29 cellular contexts compared by ENCODE assay signal in the genomic region with DNA sequence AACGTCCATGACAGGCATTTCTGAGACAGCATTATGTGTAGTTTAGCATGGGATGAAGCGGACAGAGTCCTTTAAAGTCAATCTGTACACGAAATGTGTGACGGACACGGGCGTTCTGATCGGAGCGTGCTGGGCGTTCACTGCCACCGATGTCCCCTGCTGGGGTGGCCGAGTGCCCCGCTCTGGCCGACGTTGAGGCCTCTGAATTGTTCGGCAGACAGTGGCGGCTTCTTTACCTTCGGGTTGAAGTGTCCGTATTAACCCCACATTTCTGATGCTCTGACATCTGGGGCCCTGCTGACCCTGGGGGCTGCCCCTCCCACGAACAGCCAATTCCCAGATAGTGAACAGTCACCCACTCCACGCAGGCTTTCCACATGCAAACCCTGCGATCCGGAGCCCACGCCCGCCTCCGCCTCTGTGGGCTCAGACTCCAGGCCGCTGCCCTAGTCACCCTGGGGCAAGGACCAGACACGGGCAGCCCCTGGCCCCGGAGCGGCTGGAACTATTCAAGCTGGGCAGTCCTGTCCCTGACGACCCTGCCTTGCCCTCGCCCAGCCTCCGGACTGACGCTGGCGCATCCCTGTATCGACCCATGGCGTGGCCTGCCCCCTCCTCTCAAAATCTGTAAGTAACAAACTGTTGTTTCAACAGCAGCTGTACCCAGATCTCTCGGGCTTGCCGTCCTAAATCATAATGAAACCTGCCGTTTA.
"Had no signal": no experiment of that assay in that cellular context is flagged by ENCODE, and none has a peak within 500 bp of the region (broad histone marks: within the 10 kb centered on the region; RNA-seq: fewer than 3 reads in every experiment).

No MANE protein-coding gene starts in this region.

- H3K4me3 Mint-ChIP-seq: activated CD8-positive, alpha-beta T cell treated with anti-CD3 and anti-CD28 coated beads for 36 hours; activated naive CD4-positive, alpha-beta T cell treated with anti-CD3 and anti-CD28 coated beads, Interleukin-2, amount 10 ng/mL, durations not matched to agents 7 days and 5 days; activated naive CD8-positive, alpha-beta T cell treated with anti-CD3 and anti-CD28 coated beads, Interleukin-2, amount 10 ng/mL, durations not matched to agents 7 days and 5 days; activated T-helper 1 cell treated with anti-CD3 and anti-CD28 coated beads, Interleukin-12 subunit alpha, Interleukin-12 subunit beta, Interleukin-2, Interleukin-4 antibody, amounts not matched to agents 30 ng/mL and 10 ng/mL and 1 ng/mL, durations not matched to agents 14 hours and 24 hours and 36 hours; brain; dendritic cell treated with granulocyte-macrophage colony-stimulating factor and Interleukin-4, amounts not matched to agents 40 ng/mL and 50 ng/mL, for 4 days; endodermal cell; WTC11 had no signal

- ATAC-seq: activated CD8-positive, alpha-beta T cell treated with anti-CD3 and anti-CD28 coated beads for 36 hours; activated naive CD4-positive, alpha-beta T cell treated with anti-CD3 and anti-CD28 coated beads, Interleukin-2, amount 50 U/mL, for 72 hours; esophagus mucosa; WTC11 had no signal

- H3K36me3 ChIP-seq: ascending aorta, breast epithelium, cardiac muscle cell had no signal

- H3K27me3 ChIP-seq: ascending aorta, breast epithelium, cardiac muscle cell, dorsolateral prefrontal cortex had no signal

- H3K4me3 ChIP-seq: ascending aorta, breast epithelium, cardiac muscle cell, coronary artery, dorsolateral prefrontal cortex had no signal

- H3K4me1 ChIP-seq: ascending aorta, breast epithelium had no signal

- H3K27ac Mint-ChIP-seq: activated CD8-positive, alpha-beta T cell treated with anti-CD3 and anti-CD28 coated beads for 36 hours; activated naive CD4-positive, alpha-beta T cell treated with anti-CD3 and anti-CD28 coated beads, Interleukin-2, amount 10 ng/mL, durations not matched to agents 7 days and 5 days; activated naive CD4-positive, alpha-beta T cell treated with anti-CD3 and anti-CD28 coated beads, Interleukin-2, amount 50 U/mL, for 72 hours; activated naive CD8-positive, alpha-beta T cell treated with anti-CD3 and anti-CD28 coated beads, Interleukin-2, amount 10 ng/mL, durations not matched to agents 7 days and 5 days; activated T-helper 1 cell treated with anti-CD3 and anti-CD28 coated beads, Interleukin-12 subunit alpha, Interleukin-12 subunit beta, Interleukin-2, Interleukin-4 antibody, amounts not matched to agents 30 ng/mL and 10 ng/mL and 1 ng/mL, durations not matched to agents 14 hours and 24 hours and 36 hours; activated T-helper 2 cell treated with anti-CD3 and anti-CD28 coated beads, Interferon-gamma antibody, Interleukin-2, Interleukin-4, amounts not matched to agents 10 μg/mL and 5 μg/mL and 100 μg/mL, durations not matched to agents 14 hours and 24 hours and 36 hours; dendritic cell treated with granulocyte-macrophage colony-stimulating factor and Interleukin-4, amounts not matched to agents 40 ng/mL and 50 ng/mL, for 4 days; endodermal cell; WTC11 had no signal

- H3K27me3 Mint-ChIP-seq: activated CD8-positive, alpha-beta T cell treated with anti-CD3 and anti-CD28 coated beads for 36 hours; activated naive CD4-positive, alpha-beta T cell treated with anti-CD3 and anti-CD28 coated beads, Interleukin-2, amount 10 ng/mL, durations not matched to agents 7 days and 5 days; activated naive CD8-positive, alpha-beta T cell treated with anti-CD3 and anti-CD28 coated beads, Interleukin-2, amount 10 ng/mL, durations not matched to agents 7 days and 5 days; dendritic cell treated with granulocyte-macrophage colony-stimulating factor and Interleukin-4, amounts not matched to agents 40 ng/mL and 50 ng/mL, for 4 days had no signal

- H3K9me3 Mint-ChIP-seq: activated naive CD4-positive, alpha-beta T cell treated with anti-CD3 and anti-CD28 coated beads, Interleukin-2, amount 50 U/mL, for 72 hours had no signal

- DNase-seq: activated CD4-positive, alpha-beta T cell treated with anti-CD3 and anti-CD28 coated beads for 1 hour; activated CD4-positive, alpha-beta T cell treated with anti-CD3 and anti-CD28 coated beads for 4 hours; activated CD4-positive, alpha-beta T cell treated with anti-CD3 and anti-CD28 coated beads, Interleukin-2, amount 50 U/mL, for 1 hour; activated CD4-positive, alpha-beta T cell treated with anti-CD3 and anti-CD28 coated beads, Interleukin-2, amount 50 U/mL, for 48 hours; activated CD8-positive, alpha-beta memory T cell treated with anti-CD3 and anti-CD28 coated beads for 24 hours; activated CD8-positive, alpha-beta T cell treated with anti-CD3 and anti-CD28 coated beads for 36 hours; activated effector memory CD4-positive, alpha-beta T cell treated with anti-CD3 and anti-CD28 coated beads, Interleukin-2, amount 50 U/mL, for 16 hours; activated naive CD4-positive, alpha-beta T cell treated with anti-CD3 and anti-CD28 coated beads, Interleukin-2, amount 10 ng/mL, durations not matched to agents 7 days and 5 days; activated naive CD8-positive, alpha-beta T cell treated with anti-CD3 and anti-CD28 coated beads, Interleukin-2, amount 10 ng/mL, durations not matched to agents 7 days and 5 days; activated T-cell treated with anti-CD3 and anti-CD28 coated beads, Interleukin-2, amount 50 U/mL, for 48 hours; central memory CD4-positive, alpha-beta T cell; cerebellar nuclear complex; effector memory CD4-positive, alpha-beta T cell; endodermal cell; foreskin fibroblast; T-helper 2 cell had no signal

- H3K27ac ChIP-seq: ascending aorta, breast epithelium, cardiac muscle cell, coronary artery, dorsolateral prefrontal cortex, VCaP had no signal

- H3K36me3 Mint-ChIP-seq: activated naive CD4-positive, alpha-beta T cell treated with anti-CD3 and anti-CD28 coated beads, Interleukin-2, amount 10 ng/mL, durations not matched to agents 7 days and 5 days; activated naive CD4-positive, alpha-beta T cell treated with anti-CD3 and anti-CD28 coated beads, Interleukin-2, amount 50 U/mL, for 72 hours; activated naive CD8-positive, alpha-beta T cell treated with anti-CD3 and anti-CD28 coated beads, Interleukin-2, amount 10 ng/mL, durations not matched to agents 7 days and 5 days had no signal

- H3K4me1 Mint-ChIP-seq: activated naive CD4-positive, alpha-beta T cell treated with anti-CD3 and anti-CD28 coated beads, Interleukin-2, amount 10 ng/mL, durations not matched to agents 7 days and 5 days; activated naive CD8-positive, alpha-beta T cell treated with anti-CD3 and anti-CD28 coated beads, Interleukin-2, amount 10 ng/mL, durations not matched to agents 7 days and 5 days; endodermal cell had no signal
